In the genomic region with DNA sequence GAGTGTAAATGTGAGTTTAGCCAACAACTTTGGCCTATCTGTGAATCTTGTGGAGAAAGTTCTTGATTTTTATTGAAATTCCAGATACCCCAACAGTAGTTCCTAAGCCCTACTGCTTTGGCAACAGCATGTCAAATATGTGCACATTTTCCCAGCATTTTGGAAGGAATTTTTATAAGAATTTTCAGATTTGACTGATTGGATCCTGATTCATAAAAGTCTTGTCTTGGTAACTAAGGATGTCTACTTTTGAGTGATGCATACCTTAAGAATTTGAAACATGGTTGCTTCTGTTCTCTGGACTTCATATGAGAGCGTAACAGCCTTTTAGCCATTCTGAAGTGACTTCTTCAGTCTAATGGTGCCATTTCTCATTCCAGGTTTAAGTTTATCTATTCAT, we compare ENCODE assay signal across 19 cellular contexts.
DNase-seq lines count a peak whose midpoint lies in the region; TF ChIP-seq lines count a peak whose summit lies in the region.
"Had no signal": no experiment of that assay in that cellular context is flagged by ENCODE, and none has a peak within 500 bp of the region (broad histone marks: within the 10 kb centered on the region; RNA-seq: fewer than 3 reads in every experiment).

No MANE protein-coding gene starts in this region.

- no peak for TF ChIP-seq RAD21 in SK-N-SH (IDR thresholded peaks at IDR 0.05; ENCODE audit: low read length)

- WGBS in SK-N-SH (ENCODE audit: low lambda C conversion rate), result 54% methylated on average over 1 of the region's 1 CpG

- H4K20me1 ChIP-seq in SK-N-SH (ENCODE audit: insufficient read depth) (no peaks in the 10 kb centered on the region), neural progenitor cell (ENCODE audit: low read depth) (no peaks in the 10 kb centered on the region)

- H3K9ac ChIP-seq in SK-N-SH (no peak overlapping the region; the same call in 1 of the 2 replicates), neural progenitor cell (no peak overlapping the region)

- no peaks in the 10 kb centered on the region for H3K9me3 Mint-ChIP-seq in neural progenitor cell
- H3K9me3 Mint-ChIP-seq: GM23338 had no signal

- no peaks in the 10 kb centered on the region for H3K4me1 Mint-ChIP-seq in neural progenitor cell
- H3K4me1 Mint-ChIP-seq: CD4-positive, alpha-beta memory T cell; GM23338 had no signal

- H3K4me2 ChIP-seq in SK-N-SH, result no peak overlapping the region
- H3K4me2 ChIP-seq in neural progenitor cell, result no peak overlapping the region
- H3K4me2 ChIP-seq: GM23338 had no signal

- H2AFZ ChIP-seq in SK-N-SH (ENCODE audit: low read depth), result no peak overlapping the region
- H2AFZ ChIP-seq in neural progenitor cell (replicated peaks), result no peak overlapping the region
- H2AFZ ChIP-seq: GM23338 had no signal

- H3K27me3 ChIP-seq in BJ (ENCODE audit: control insufficient read depth, insufficient read depth, low read length), result no peaks in the 10 kb centered on the region
- H3K27me3 ChIP-seq in SK-N-SH (ENCODE audit: insufficient read depth), result no peaks in the 10 kb centered on the region
- H3K27me3 ChIP-seq in neural progenitor cell, result no peaks in the 10 kb centered on the region
- H3K27me3 ChIP-seq: BE2C had no signal

- H3K36me3 Mint-ChIP-seq in neural progenitor cell, result no peaks in the 10 kb centered on the region
- H3K36me3 Mint-ChIP-seq: CD4-positive, alpha-beta memory T cell had no signal

- TF ChIP-seq CTCF in BJ (IDR thresholded peaks at IDR 0.05; ENCODE audit: insufficient read depth, low read depth, low read length) (no peak), SK-N-SH (IDR thresholded peaks at IDR 0.05) (no peak), neural progenitor cell (IDR thresholded peaks at IDR 0.05) (no peak)

- CTCF ChIA-PET in BJ (lab: Yijun Ruan, JAX), result no interaction called here
- CTCF ChIA-PET in SK-N-SH (lab: Yijun Ruan, JAX), result no interaction called here

- H3K27ac Mint-ChIP-seq in neural progenitor cell, result no peak overlapping the region
- H3K27ac Mint-ChIP-seq: CD4-positive, alpha-beta memory T cell; GM23338; HFFc6 had no signal

- no peaks in the 10 kb centered on the region for H3K27me3 Mint-ChIP-seq in neural progenitor cell (ENCODE audit: insufficient read depth, low read depth)
- H3K27me3 Mint-ChIP-seq: CD4-positive, alpha-beta memory T cell had no signal

- H3F3A ChIP-seq in SK-N-SH (replicated peaks; ENCODE audit: insufficient read depth) (peaks cover 14% of the 10 kb centered on the region), neural progenitor cell (ENCODE audit: low read depth) (no peaks in the 10 kb centered on the region)

- H3K9me3 ChIP-seq in SK-N-SH (no peaks in the 10 kb centered on the region), neural progenitor cell (ENCODE audit: low read depth) (no peaks in the 10 kb centered on the region)
- H3K9me3 ChIP-seq: HAP-1 had no signal

- H3K79me2 ChIP-seq in SK-N-SH (ENCODE audit: insufficient read depth), result no peaks in the 10 kb centered on the region
- no peaks in the 10 kb centered on the region for H3K79me2 ChIP-seq in neural progenitor cell (ENCODE audit: low read depth)

- no peaks in the 10 kb centered on the region for H3K36me3 ChIP-seq in BJ (ENCODE audit: control insufficient read depth, insufficient read depth, low read length)
- peaks cover 0 to 7% of the 10 kb centered on the region in 2 experiments for H3K36me3 ChIP-seq in SK-N-SH (replicated peaks in 1 of 2; ENCODE audit: control insufficient read depth in 1 of 2, insufficient read depth in 2 of 2, low read length in 1 of 2)
- H3K36me3 ChIP-seq in neural progenitor cell, result no peaks in the 10 kb centered on the region
- H3K36me3 ChIP-seq: BE2C had no signal

- H3K27ac ChIP-seq in SK-N-SH (ENCODE audit: low read depth in 2 of 2, low read length in 1 of 2), result peak overlapping the region in 1 of 2 experiments; percentile 54; a peak in 2 of 4 replicates
- no peak overlapping the region for H3K27ac ChIP-seq in neural progenitor cell

- POLR2A ChIA-PET in BJ (lab: Charles Lee) (no interaction called here), SK-N-SH (lab: Yijun Ruan, JAX) (no interaction called here)

- no peak for TF ChIP-seq EP300 in SK-N-SH (IDR thresholded peaks at IDR 0.05; ENCODE audit: borderline replicate concordance in 1 of 2, low read depth in 1 of 2, low read length in 1 of 2)

- no peak overlapping the region for H3K4me3 Mint-ChIP-seq in neural progenitor cell
- H3K4me3 Mint-ChIP-seq: CD4-positive, alpha-beta memory T cell; GM23338; HFFc6 had no signal

- H3K4me1 ChIP-seq in SK-N-SH (ENCODE audit: control insufficient read depth in 1 of 2, insufficient read depth in 2 of 2, low read depth in 1 of 2, low read length in 1 of 2) (no peaks in the 10 kb centered on the region), neural progenitor cell (no peaks in the 10 kb centered on the region)
- H3K4me1 ChIP-seq: BE2C, HAP-1 had no signal

- H3K4me3 ChIP-seq in BJ (ENCODE audit: low read depth, low read length), result no peak overlapping the region
- no peak overlapping the region for H3K4me3 ChIP-seq in SK-N-SH (ENCODE audit: low read depth in 2 of 2, low read length in 1 of 2)
- H3K4me3 ChIP-seq in neural progenitor cell, result no peak overlapping the region
- H3K4me3 ChIP-seq: GM23338, HAP-1 had no signal

- no peaks in the 10 kb centered on the region for H3K9me2 ChIP-seq in SK-N-SH

- DNase-seq in BJ (ENCODE audit: low read depth) (peak; percentile 7), ELR (ENCODE audit: low read depth) (peak; percentile 16), iris pigment epithelial cell (ENCODE audit: low read depth) (peak; percentile 30), medulla oblongata (ENCODE audit: extremely low spot score) (no peak), SK-N-SH (no peak), neural progenitor cell (ENCODE audit: low spot score) (no peak), OCI-M2 (lab: John Stamatoyannopoulos, UW; ENCODE audit: unreplicated experiment) (no peak)
- DNase-seq: AML-193; BE2C; C1 segment of cervical spinal cord; Calu3; CD4-positive, alpha-beta memory T cell; COR-L47; DMS53; DMS79 treated with DMSO at 0.1 percent for 48 hours; GF-D8; HFFc6 had no signal

TF ChIP-seq in SK-N-SH, 30 proteins besides CTCF, POLR2A, EP300 and RAD21:
- TF ChIP-seq, protein P1, sequence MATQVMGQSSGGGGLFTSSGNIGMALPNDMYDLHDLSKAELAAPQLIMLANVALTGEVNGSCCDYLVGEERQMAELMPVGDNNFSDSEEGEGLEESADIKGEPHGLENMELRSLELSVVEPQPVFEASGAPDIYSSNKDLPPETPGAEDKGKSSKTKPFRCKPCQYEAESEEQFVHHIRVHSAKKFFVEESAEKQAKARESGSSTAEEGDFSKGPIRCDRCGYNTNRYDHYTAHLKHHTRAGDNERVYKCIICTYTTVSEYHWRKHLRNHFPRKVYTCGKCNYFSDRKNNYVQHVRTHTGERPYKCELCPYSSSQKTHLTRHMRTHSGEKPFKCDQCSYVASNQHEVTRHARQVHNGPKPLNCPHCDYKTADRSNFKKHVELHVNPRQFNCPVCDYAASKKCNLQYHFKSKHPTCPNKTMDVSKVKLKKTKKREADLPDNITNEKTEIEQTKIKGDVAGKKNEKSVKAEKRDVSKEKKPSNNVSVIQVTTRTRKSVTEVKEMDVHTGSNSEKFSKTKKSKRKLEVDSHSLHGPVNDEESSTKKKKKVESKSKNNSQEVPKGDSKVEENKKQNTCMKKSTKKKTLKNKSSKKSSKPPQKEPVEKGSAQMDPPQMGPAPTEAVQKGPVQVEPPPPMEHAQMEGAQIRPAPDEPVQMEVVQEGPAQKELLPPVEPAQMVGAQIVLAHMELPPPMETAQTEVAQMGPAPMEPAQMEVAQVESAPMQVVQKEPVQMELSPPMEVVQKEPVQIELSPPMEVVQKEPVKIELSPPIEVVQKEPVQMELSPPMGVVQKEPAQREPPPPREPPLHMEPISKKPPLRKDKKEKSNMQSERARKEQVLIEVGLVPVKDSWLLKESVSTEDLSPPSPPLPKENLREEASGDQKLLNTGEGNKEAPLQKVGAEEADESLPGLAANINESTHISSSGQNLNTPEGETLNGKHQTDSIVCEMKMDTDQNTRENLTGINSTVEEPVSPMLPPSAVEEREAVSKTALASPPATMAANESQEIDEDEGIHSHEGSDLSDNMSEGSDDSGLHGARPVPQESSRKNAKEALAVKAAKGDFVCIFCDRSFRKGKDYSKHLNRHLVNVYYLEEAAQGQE (IDR thresholded peaks at IDR 0.05; ENCODE audit: low read depth, low read length), result no peak
- TF ChIP-seq, protein P2, sequence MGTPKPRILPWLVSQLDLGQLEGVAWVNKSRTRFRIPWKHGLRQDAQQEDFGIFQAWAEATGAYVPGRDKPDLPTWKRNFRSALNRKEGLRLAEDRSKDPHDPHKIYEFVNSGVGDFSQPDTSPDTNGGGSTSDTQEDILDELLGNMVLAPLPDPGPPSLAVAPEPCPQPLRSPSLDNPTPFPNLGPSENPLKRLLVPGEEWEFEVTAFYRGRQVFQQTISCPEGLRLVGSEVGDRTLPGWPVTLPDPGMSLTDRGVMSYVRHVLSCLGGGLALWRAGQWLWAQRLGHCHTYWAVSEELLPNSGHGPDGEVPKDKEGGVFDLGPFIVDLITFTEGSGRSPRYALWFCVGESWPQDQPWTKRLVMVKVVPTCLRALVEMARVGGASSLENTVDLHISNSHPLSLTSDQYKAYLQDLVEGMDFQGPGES (IDR thresholded peaks at IDR 0.05; ENCODE audit: low read depth, low read length), result no peak
- TF ChIP-seq RFX5 (IDR thresholded peaks at IDR 0.05; ENCODE audit: low read length) (no peak), SIN3A (IDR thresholded peaks at IDR 0.05; ENCODE audit: borderline replicate concordance, low read depth, low read length) (no peak), TCF12 (IDR thresholded peaks at IDR 0.05) (no peak), NRF1 (IDR thresholded peaks at IDR 0.05; ENCODE audit: low read depth, low read length) (no peak)
- TF ChIP-seq, protein P3, sequence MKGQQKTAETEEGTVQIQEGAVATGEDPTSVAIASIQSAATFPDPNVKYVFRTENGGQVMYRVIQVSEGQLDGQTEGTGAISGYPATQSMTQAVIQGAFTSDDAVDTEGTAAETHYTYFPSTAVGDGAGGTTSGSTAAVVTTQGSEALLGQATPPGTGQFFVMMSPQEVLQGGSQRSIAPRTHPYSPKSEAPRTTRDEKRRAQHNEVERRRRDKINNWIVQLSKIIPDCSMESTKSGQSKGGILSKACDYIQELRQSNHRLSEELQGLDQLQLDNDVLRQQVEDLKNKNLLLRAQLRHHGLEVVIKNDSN (IDR thresholded peaks at IDR 0.05; ENCODE audit: borderline replicate concordance, low read depth), result no peak

Comparison
In these comparisons a context has a peak if more than half of its experiments do, and no peak if none do; other contexts are left out.
1. DNase-seq: peak in BJ (single experiment), ELR (single experiment) and iris pigment epithelial cell (single experiment); none in medulla oblongata (single experiment), SK-N-SH (single experiment), neural progenitor cell (single experiment) and OCI-M2 (single experiment).